ENCODE assay signal across 15 cellular contexts in the genomic region with DNA sequence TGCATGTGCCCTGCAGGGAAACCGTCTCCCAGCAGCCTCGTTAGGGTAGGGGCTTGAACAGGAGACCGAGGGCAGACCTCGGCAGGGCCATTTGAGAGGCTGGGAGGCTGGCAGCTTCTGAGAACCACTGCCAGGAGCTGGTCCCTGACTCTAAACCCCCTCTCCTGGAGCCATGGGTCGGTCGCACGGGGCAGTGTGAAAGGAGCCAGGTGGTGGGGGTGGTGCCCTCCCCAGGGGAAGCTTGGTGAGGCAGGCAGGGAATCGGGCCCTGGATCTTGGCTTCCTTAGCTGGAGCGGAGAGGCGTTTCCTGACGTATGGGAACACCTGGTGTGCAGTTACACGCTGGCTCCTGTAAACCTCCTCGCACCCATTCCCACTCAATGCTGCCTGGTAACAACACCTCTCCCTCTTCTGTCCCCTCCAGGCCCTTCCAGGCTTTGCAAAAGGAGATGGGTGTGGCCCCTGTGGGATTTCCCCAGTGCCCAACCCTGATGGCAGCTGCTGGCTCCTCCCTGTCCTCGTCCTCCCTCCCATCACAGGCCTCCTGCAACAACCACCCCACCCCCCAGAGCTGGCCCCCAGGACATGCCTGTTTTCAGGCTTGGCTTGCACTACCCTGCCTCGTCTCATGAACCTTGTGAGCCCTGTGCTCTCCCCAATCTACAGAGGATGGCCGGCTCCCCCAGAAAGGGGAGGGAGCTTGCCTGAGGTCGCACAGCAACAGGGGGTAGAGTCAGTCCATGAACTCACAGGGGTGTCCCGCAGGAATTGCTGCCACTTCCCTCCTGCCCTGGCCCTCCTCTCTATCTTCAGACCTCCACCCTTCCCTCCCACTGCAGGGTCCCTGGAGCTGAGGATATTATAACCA. TPM values are rescaled to one million over a fixed set of nuclear protein-coding genes. Genes with fewer than 3 reads are reported as not detected.
DNase-seq lines count a peak whose midpoint lies in the region; ATAC-seq and TF ChIP-seq lines count a peak whose summit lies in the region.
"Had no signal": no experiment of that assay in that cellular context is flagged by ENCODE, and none has a peak within 500 bp of the region (broad histone marks: within the 10 kb centered on the region; RNA-seq: fewer than 3 reads in every experiment).

No MANE protein-coding gene starts in this region.

- no peaks in the 10 kb centered on the region for H3K36me3 Mint-ChIP-seq in activated naive CD8-positive, alpha-beta T cell treated with anti-CD3 and anti-CD28 coated beads, Interleukin-2, amount 10 ng/mL, durations not matched to agents 7 days and 5 days
- no peaks in the 10 kb centered on the region for H3K36me3 Mint-ChIP-seq in activated naive CD8-positive, alpha-beta T cell treated with anti-CD3 and anti-CD28 coated beads, Interleukin-2, amount 50 U/mL, for 24 hours (ENCODE audit: low read depth)
- H3K36me3 Mint-ChIP-seq in type B pancreatic cell, result peaks cover 5% of the 10 kb centered on the region
- H3K36me3 Mint-ChIP-seq: CD4-positive, alpha-beta memory T cell; naive thymus-derived CD8-positive, alpha-beta T cell had no signal

- H3K9me3 Mint-ChIP-seq in activated naive CD8-positive, alpha-beta T cell treated with anti-CD3 and anti-CD28 coated beads, Interleukin-2, amount 10 ng/mL, durations not matched to agents 7 days and 5 days, result no peaks in the 10 kb centered on the region
- H3K9me3 Mint-ChIP-seq in activated naive CD8-positive, alpha-beta T cell treated with anti-CD3 and anti-CD28 coated beads, Interleukin-2, amount 50 U/mL, for 24 hours, result no peaks in the 10 kb centered on the region
- H3K9me3 Mint-ChIP-seq in type B pancreatic cell, result peaks cover 5% of the 10 kb centered on the region
- H3K9me3 Mint-ChIP-seq: CD4-positive, alpha-beta memory T cell; stimulated activated naive CD8-positive, alpha-beta T cell treated with anti-CD3 and anti-CD28 coated beads, Interleukin-15, Interleukin-2, amounts not matched to agents 100 ng/mL and 50 ng/mL, for 24 hours had no signal

- TF ChIP-seq CTCF in Panc1 (IDR thresholded peaks at IDR 0.05), result no peak
- no peak for TF ChIP-seq CTCF in type B pancreatic cell (conservative IDR thresholded peaks at IDR 0.05)
- no peak for TF ChIP-seq CTCF in thyroid gland (IDR thresholded peaks at IDR 0.05)
- no peak for TF ChIP-seq CTCF in hepatocyte (IDR thresholded peaks at IDR 0.05; ENCODE audit: poor library complexity)

- H3K27ac ChIP-seq in Panc1 (ENCODE audit: low read length), result no peak overlapping the region
- H3K27ac ChIP-seq in thyroid gland, result no peak overlapping the region
- H3K27ac ChIP-seq in hepatocyte, result no peak overlapping the region
- H3K27ac ChIP-seq: adrenal gland, SK-N-MC had no signal

- CTCF ChIA-PET in Panc1 (lab: Charles Lee), result interaction anchor here (0.7 kb wide), 1 partner anchor 83 kb away, joined by 3 read pairs; no protein-coding TSS in a partner anchor

- TF ChIP-seq POLR2A in thyroid gland (IDR thresholded peaks at IDR 0.05), result no peak

- BruUV-seq in Panc1 (replicated peaks; lab: Mats Ljungman, UMichigan), result no TSS peak

- no peaks in the 10 kb centered on the region for H3K27me3 ChIP-seq in Panc1 (ENCODE audit: control insufficient read depth, insufficient read depth, low read length)
- H3K27me3 ChIP-seq in thyroid gland, result no peaks in the 10 kb centered on the region
- no peaks in the 10 kb centered on the region for H3K27me3 ChIP-seq in hepatocyte

- no peaks in the 10 kb centered on the region for H3K9me2 ChIP-seq in hepatocyte (replicated peaks; ENCODE audit: insufficient read depth)

- H3K4me1 Mint-ChIP-seq in activated naive CD8-positive, alpha-beta T cell treated with anti-CD3 and anti-CD28 coated beads, Interleukin-2, amount 10 ng/mL, durations not matched to agents 7 days and 5 days, result peaks cover 1% of the 10 kb centered on the region
- no peaks in the 10 kb centered on the region for H3K4me1 Mint-ChIP-seq in activated naive CD8-positive, alpha-beta T cell treated with anti-CD3 and anti-CD28 coated beads, Interleukin-2, amount 50 U/mL, for 24 hours
- H3K4me1 Mint-ChIP-seq in type B pancreatic cell (ENCODE audit: unreplicated experiment), result peaks cover 15% of the 10 kb centered on the region
- H3K4me1 Mint-ChIP-seq: CD4-positive, alpha-beta memory T cell; naive thymus-derived CD8-positive, alpha-beta T cell had no signal

- peaks cover 9% of the 10 kb centered on the region for H3K27me3 Mint-ChIP-seq in activated naive CD8-positive, alpha-beta T cell treated with anti-CD3 and anti-CD28 coated beads, Interleukin-2, amount 10 ng/mL, durations not matched to agents 7 days and 5 days
- no peaks in the 10 kb centered on the region for H3K27me3 Mint-ChIP-seq in activated naive CD8-positive, alpha-beta T cell treated with anti-CD3 and anti-CD28 coated beads, Interleukin-2, amount 50 U/mL, for 24 hours
- no peaks in the 10 kb centered on the region for H3K27me3 Mint-ChIP-seq in type B pancreatic cell
- H3K27me3 Mint-ChIP-seq: stimulated activated naive CD8-positive, alpha-beta T cell treated with anti-CD3 and anti-CD28 coated beads, Interleukin-15, Interleukin-2, amounts not matched to agents 100 ng/mL and 50 ng/mL, for 24 hours had no signal

- in situ Hi-C loops in Panc1 (cut with HindIII; ENCODE audit: low pct_unique_long_range_greater_than_20kb, low sequenced_read_pairs), result no loop called here

- intact Hi-C loops in Panc1 (cut with micrococcal nuclease; ENCODE audit: unreplicated experiment), result no loop called here
- intact Hi-C loops in thyroid gland (cut with DNase I), result no loop called here

- H3K36me3 ChIP-seq in Panc1 (ENCODE audit: control insufficient read depth, insufficient read depth, low read length) (no peaks in the 10 kb centered on the region), thyroid gland (no peaks in the 10 kb centered on the region), hepatocyte (replicated peaks; ENCODE audit: insufficient read depth, low read depth) (no peaks in the 10 kb centered on the region)
- H3K36me3 ChIP-seq: adrenal gland had no signal

- POLR2A ChIA-PET in activated naive CD8-positive, alpha-beta T cell treated with anti-CD3 and anti-CD28 coated beads, Interleukin-2, amount 10 ng/mL, durations not matched to agents 7 days and 5 days (lab: Charles Lee), result no interaction called here
- POLR2A ChIA-PET in Panc1 (lab: Charles Lee), result no interaction called here

- no peak overlapping the region for H3K4me2 ChIP-seq in hepatocyte

- no peaks in the 10 kb centered on the region for H3K9me3 ChIP-seq in Panc1 (ENCODE audit: control insufficient read depth, insufficient read depth, low read depth, low read length)
- H3K9me3 ChIP-seq in thyroid gland, result no peaks in the 10 kb centered on the region
- H3K9me3 ChIP-seq in hepatocyte (ENCODE audit: low read depth), result no peaks in the 10 kb centered on the region
- H3K9me3 ChIP-seq: adrenal gland had no signal

- H3K4me1 ChIP-seq in Panc1 (ENCODE audit: control insufficient read depth, insufficient read depth, low read length) (no peaks in the 10 kb centered on the region), thyroid gland (peaks cover 0 to 10% of the 10 kb centered on the region in 2 donors), hepatocyte (ENCODE audit: insufficient read depth) (no peaks in the 10 kb centered on the region)
- H3K4me1 ChIP-seq: adrenal gland had no signal

- H3K79me2 ChIP-seq in hepatocyte, result no peaks in the 10 kb centered on the region

- no peak overlapping the region for H3K4me3 Mint-ChIP-seq in activated naive CD8-positive, alpha-beta T cell treated with anti-CD3 and anti-CD28 coated beads, Interleukin-2, amount 10 ng/mL, durations not matched to agents 7 days and 5 days
- H3K4me3 Mint-ChIP-seq in activated naive CD8-positive, alpha-beta T cell treated with anti-CD3 and anti-CD28 coated beads, Interleukin-2, amount 50 U/mL, for 24 hours, result no peak overlapping the region
- no peak overlapping the region for H3K4me3 Mint-ChIP-seq in type B pancreatic cell
- H3K4me3 Mint-ChIP-seq: CD4-positive, alpha-beta memory T cell; naive thymus-derived CD8-positive, alpha-beta T cell; stimulated activated naive CD8-positive, alpha-beta T cell treated with anti-CD3 and anti-CD28 coated beads, Interleukin-15, Interleukin-2, amounts not matched to agents 100 ng/mL and 50 ng/mL, for 24 hours had no signal

- no peak overlapping the region for H3K27ac Mint-ChIP-seq in activated naive CD8-positive, alpha-beta T cell treated with anti-CD3 and anti-CD28 coated beads, Interleukin-2, amount 10 ng/mL, durations not matched to agents 7 days and 5 days
- H3K27ac Mint-ChIP-seq in activated naive CD8-positive, alpha-beta T cell treated with anti-CD3 and anti-CD28 coated beads, Interleukin-2, amount 50 U/mL, for 24 hours, result no peak overlapping the region
- H3K27ac Mint-ChIP-seq in type B pancreatic cell, result peak overlapping the region; percentile 56
- H3K27ac Mint-ChIP-seq: CD4-positive, alpha-beta memory T cell; naive thymus-derived CD8-positive, alpha-beta T cell; stimulated activated naive CD8-positive, alpha-beta T cell treated with anti-CD3 and anti-CD28 coated beads, Interleukin-15, Interleukin-2, amounts not matched to agents 100 ng/mL and 50 ng/mL, for 24 hours had no signal

- 79 to 90% methylated on average over 14 to 15 of the region's 18 CpGs for WGBS in thyroid gland, 2 donors
- 77% methylated on average over 18 of the region's 18 CpGs for WGBS in hepatocyte (ENCODE audit: low lambda C conversion rate, missing lambda C conversion rate)

- no peaks in the 10 kb centered on the region for H4K20me1 ChIP-seq in hepatocyte (ENCODE audit: insufficient read depth, poor library complexity, severe bottlenecking)

- peak; percentile 10 for ATAC-seq in activated naive CD8-positive, alpha-beta T cell treated with anti-CD3 and anti-CD28 coated beads, Interleukin-2, amount 10 ng/mL, durations not matched to agents 7 days and 5 days (ENCODE audit: low read depth)
- ATAC-seq in activated naive CD8-positive, alpha-beta T cell treated with anti-CD3 and anti-CD28 coated beads, Interleukin-2, amount 50 U/mL, for 24 hours, result no peak
- ATAC-seq in Panc1, result peak; percentile 45
- ATAC-seq: naive thymus-derived CD8-positive, alpha-beta T cell had no signal

- no peak overlapping the region for H2AFZ ChIP-seq in hepatocyte

- no peak overlapping the region for H3K4me3 ChIP-seq in Panc1 (ENCODE audit: low read depth in 2 of 2, low read length in 2 of 2)
- no peak overlapping the region for H3K4me3 ChIP-seq in thyroid gland (replicated peaks in 1 of 3)
- no peak overlapping the region for H3K4me3 ChIP-seq in hepatocyte
- H3K4me3 ChIP-seq: adrenal gland, SK-N-MC had no signal

- peak; percentile 16 for DNase-seq in activated naive CD8-positive, alpha-beta T cell treated with anti-CD3 and anti-CD28 coated beads, Interleukin-2, amount 10 ng/mL, durations not matched to agents 7 days and 5 days
- DNase-seq in activated naive CD8-positive, alpha-beta T cell treated with anti-CD3 and anti-CD28 coated beads, Interleukin-2, amount 50 U/mL, for 24 hours, result no peak
- no peak for DNase-seq in Panc1 (ENCODE audit: low read depth, low spot score)
- peak; percentile 56 for DNase-seq in islet precursor cell
- no peak for DNase-seq in type B pancreatic cell (ENCODE audit: extremely low spot score, unreplicated experiment)
- DNase-seq in thyroid gland, result no peak
- no peak for DNase-seq in hepatocyte (ENCODE audit: low spot score)
- DNase-seq in NCI-H1092 treated with DMSO at 0.1 percent for 48 hours (lab: John Stamatoyannopoulos, UW), result no peak
- DNase-seq: hypothalamus, NCI-H226 had no signal

RNA-seq across cellular contexts. Expression of gene ADRA2B, which starts 24.4 kb away (rescaled TPM):
- total RNA-seq in activated naive CD8-positive, alpha-beta T cell treated with anti-CD3 and anti-CD28 coated beads, Interleukin-2, amount 10 ng/mL, durations not matched to agents 7 days and 5 days, result under 1 TPM; 0.17 to 0.26 TPM
- total RNA-seq in Panc1 (2021; ENCODE audit: unreplicated experiment) (0.28 TPM), type B pancreatic cell (ENCODE audit: low replicate concordance) (2.4 and 13.9 TPM in 2 replicates), thyroid gland (1 to 10 TPM in 2 of 4 donors, under 1 TPM in 2; 0.13 to 2.1 (median 1.0) TPM), hepatocyte (0.56 and 0.87 TPM in 2 replicates)
- polyA plus RNA-seq in Panc1 (2012; ENCODE audit: insufficient read length), result 0.25 TPM
- polyA plus RNA-seq in hepatocyte, result 0.66 TPM in 1 of 2 replicates, not detected in the other
- total RNA-seq: CD4-positive, alpha-beta memory T cell had no signal
- polyA plus RNA-seq: CD4-positive, alpha-beta memory T cell; naive thymus-derived CD8-positive, alpha-beta T cell had no signal

RNA-seq across cellular contexts. Expression of gene ASTL, which starts 46.4 kb away (rescaled TPM):
- 10 to 100 TPM; 12.2 to 14.7 TPM for total RNA-seq in activated naive CD8-positive, alpha-beta T cell treated with anti-CD3 and anti-CD28 coated beads, Interleukin-2, amount 10 ng/mL, durations not matched to agents 7 days and 5 days
- 0.18 TPM for total RNA-seq in Panc1 (2021; ENCODE audit: unreplicated experiment)
- not detected for polyA plus RNA-seq in Panc1 (2012; ENCODE audit: insufficient read length)
- total RNA-seq in type B pancreatic cell (ENCODE audit: low replicate concordance), result 0.93 TPM in 1 of 2 replicates, not detected in the other
- total RNA-seq in thyroid gland, result not detected
- not detected in 2 replicates for total RNA-seq in hepatocyte
- polyA plus RNA-seq in hepatocyte, result not detected in 2 replicates
- total RNA-seq: adrenal gland had no signal
- polyA plus RNA-seq: adrenal gland had no signal

RNA-seq across cellular contexts. Expression of gene DUSP2, which starts 53.3 kb away (rescaled TPM):
- total RNA-seq in activated naive CD8-positive, alpha-beta T cell treated with anti-CD3 and anti-CD28 coated beads, Interleukin-2, amount 10 ng/mL, durations not matched to agents 7 days and 5 days, result 10 to 100 TPM; 47.7 to 50.2 TPM
- total RNA-seq in Panc1 (2021; ENCODE audit: unreplicated experiment) (4.9 TPM), type B pancreatic cell (ENCODE audit: low replicate concordance) (4.3 and 4.5 TPM in 2 replicates), thyroid gland (1 to 10 TPM; 2.2 to 8.4 (median 2.4) TPM), hepatocyte (7.2 and 11.3 TPM in 2 replicates)
- polyA plus RNA-seq in Panc1 (2012; ENCODE audit: insufficient read length), result 1.9 TPM
- polyA plus RNA-seq in hepatocyte, result 17.0 and 24.0 TPM in 2 replicates

RNA-seq across cellular contexts. Expression of gene GPAT2, which starts 57.2 kb away (rescaled TPM):
- total RNA-seq in activated naive CD8-positive, alpha-beta T cell treated with anti-CD3 and anti-CD28 coated beads, Interleukin-2, amount 10 ng/mL, durations not matched to agents 7 days and 5 days, result 10 to 100 TPM; 14.0 to 15.0 TPM
- total RNA-seq in Panc1 (2021; ENCODE audit: unreplicated experiment), result not detected
- polyA plus RNA-seq in Panc1 (2012; ENCODE audit: insufficient read length), result not detected
- total RNA-seq in type B pancreatic cell (ENCODE audit: low replicate concordance), result 0.39 TPM in 1 of 2 replicates, not detected in the other
- 1 to 10 TPM; 1.2 to 7.5 (median 2.6) TPM for total RNA-seq in thyroid gland
- total RNA-seq in hepatocyte, result not detected in 2 replicates
- polyA plus RNA-seq in hepatocyte, result 0.29 and 0.31 TPM in 2 replicates

Comparison
In these comparisons a context has a peak if more than half of its experiments do, and no peak if none do; other contexts are left out.
1. DNase-seq: peak in activated naive CD8-positive, alpha-beta T cell treated with anti-CD3 and anti-CD28 coated beads, Interleukin-2, amount 10 ng/mL, durations not matched to agents 7 days and 5 days (single experiment) and islet precursor cell (single experiment); none in activated naive CD8-positive, alpha-beta T cell treated with anti-CD3 and anti-CD28 coated beads, Interleukin-2, amount 50 U/mL, for 24 hours (single experiment), Panc1 (single experiment), type B pancreatic cell (single experiment), thyroid gland (0 of 2), hepatocyte (single experiment) and NCI-H1092 treated with DMSO at 0.1 percent for 48 hours (single experiment).